ENCODE assay signal across 14 cellular contexts in the genomic region with DNA sequence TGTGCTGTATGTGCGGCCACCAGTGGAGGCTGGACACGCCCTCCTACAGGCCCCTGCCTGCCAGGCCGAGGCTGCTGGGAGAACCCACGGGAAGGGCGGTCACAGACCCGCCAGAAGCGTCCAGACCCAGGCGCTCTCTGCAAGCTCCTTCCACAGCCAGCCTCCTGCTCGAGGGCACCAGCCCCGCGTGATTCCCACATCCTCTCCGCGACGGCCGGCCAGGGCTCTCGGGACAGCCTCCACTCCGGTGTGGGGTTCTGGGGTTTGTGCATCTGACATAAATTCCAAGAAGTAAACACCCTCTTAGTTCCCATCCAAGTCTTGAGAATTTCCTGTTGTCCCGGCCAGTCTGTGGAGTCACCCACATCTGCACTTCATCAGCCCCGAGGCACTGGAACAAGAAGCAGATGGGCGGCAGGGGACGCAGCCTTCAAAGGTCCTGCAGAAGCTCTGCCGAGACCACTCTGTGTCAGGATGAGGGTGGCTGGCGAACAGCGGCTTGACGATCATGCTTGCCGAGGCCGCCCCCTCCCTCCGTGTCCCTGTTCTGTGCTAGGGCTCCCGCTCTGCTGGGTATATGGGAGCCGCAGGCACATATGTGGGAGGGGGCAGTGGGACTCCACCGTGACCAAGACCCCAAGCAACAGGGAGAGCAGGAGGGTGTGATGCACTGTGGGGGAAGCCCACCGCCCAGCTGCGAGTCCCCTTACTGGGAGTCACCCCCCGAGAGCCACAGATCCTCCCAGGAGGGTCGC. TPM values are rescaled to one million over a fixed set of nuclear protein-coding genes. Genes with fewer than 3 reads are reported as not detected.
DNase-seq lines count a peak whose midpoint lies in the region; ATAC-seq and TF ChIP-seq lines count a peak whose summit lies in the region.
"Had no signal": no experiment of that assay in that cellular context is flagged by ENCODE, and none has a peak within 500 bp of the region (broad histone marks: within the 10 kb centered on the region; RNA-seq: fewer than 3 reads in every experiment).

No MANE protein-coding gene starts in this region.

- H3K23ac ChIP-seq in trophoblast cell (ENCODE audit: low read length): no peak overlapping the region

- peaks cover 0 to 1% of the 10 kb centered on the region in 2 experiments for H3K36me3 ChIP-seq in trophoblast cell (ENCODE audit: control insufficient read depth in 1 of 2, insufficient read depth in 2 of 2, low read length in 2 of 2)

- intact Hi-C loops in left cardiac atrium (cut with DNase I): loop anchor here in 1 of 2 donors (5.0 kb wide), 1 partner anchor 39 kb away; a partner anchor contains a TSS

- POLR2A ChIA-PET in T-cell (lab: Charles Lee): no interaction called here

- H2AK5ac ChIP-seq in trophoblast cell (ENCODE audit: low read length): peak overlapping the region; percentile 92

- H2AFZ ChIP-seq in trophoblast cell (ENCODE audit: insufficient read depth, low read length, poor library complexity): peak overlapping the region; percentile 70
- H2AFZ ChIP-seq: GM23338 had no signal

- H3K27me3 ChIP-seq in trophoblast cell (ENCODE audit: insufficient read depth, low read length): no peaks in the 10 kb centered on the region

- H3K9me3 Mint-ChIP-seq in brain (no peaks in the 10 kb centered on the region), T-cell (no peaks in the 10 kb centered on the region)
- H3K9me3 Mint-ChIP-seq: activated naive CD8-positive, alpha-beta T cell treated with anti-CD3 and anti-CD28 coated beads, Interleukin-2, amount 50 U/mL, for 24 hours; GM23338 had no signal

- peak; percentile 13 for TF ChIP-seq CTCF in AG09309 (IDR thresholded peaks at IDR 0.05; ENCODE audit: control insufficient read depth, insufficient read depth, low read depth, low read length, missing control alignments)
- TF ChIP-seq CTCF in brain (conservative IDR thresholded peaks at IDR 0.05): no peak

- peak overlapping the region; percentile 16; the same call in 1 of the 2 replicates for H3K4me3 ChIP-seq in AG09309 (ENCODE audit: control insufficient read depth, low read depth, low read length)
- no peak overlapping the region for H3K4me3 ChIP-seq in trophoblast cell (ENCODE audit: low read depth, low read length)
- H3K4me3 ChIP-seq: GM23338 had no signal

- H3K4me3 Mint-ChIP-seq in brain: no peak overlapping the region
- H3K4me3 Mint-ChIP-seq in T-cell: no peak overlapping the region
- H3K4me3 Mint-ChIP-seq: activated naive CD8-positive, alpha-beta T cell treated with anti-CD3 and anti-CD28 coated beads, Interleukin-2, amount 50 U/mL, for 24 hours; GM23338 had no signal

- H4K12ac ChIP-seq in trophoblast cell (ENCODE audit: low read depth, low read length): peak overlapping the region; percentile 10

- H3K14ac ChIP-seq in trophoblast cell (ENCODE audit: low read length): peak overlapping the region; percentile 94

- H2BK5ac ChIP-seq in trophoblast cell (ENCODE audit: low read depth, low read length, poor library complexity): peak overlapping the region; percentile 96

- ATAC-seq in left cardiac atrium: peak; percentile 12 to 29
- ATAC-seq in GM18858 (IDR thresholded peaks at IDR 0.05; ENCODE audit: unreplicated experiment): no peak
- no peak for ATAC-seq in T-cell (replicated peaks in 1 of 4)
- ATAC-seq: activated naive CD8-positive, alpha-beta T cell treated with anti-CD3 and anti-CD28 coated beads, Interleukin-2, amount 50 U/mL, for 24 hours; GM23338 had no signal

- H3K4me1 ChIP-seq in trophoblast cell (ENCODE audit: control insufficient read depth in 1 of 2, insufficient read depth in 2 of 2, low read length in 2 of 2): peaks cover 72% of the 10 kb centered on the region in 2 experiments

- H3K9me3 ChIP-seq in trophoblast cell (ENCODE audit: insufficient read depth, low read depth, low read length): peaks cover 3% of the 10 kb centered on the region

- peak overlapping the region in 3 of 5 experiments; percentile 59 to 82 (median 61) for H3K27ac Mint-ChIP-seq in brain
- peak overlapping the region in 1 of 2 donors; percentile 59 for H3K27ac Mint-ChIP-seq in T-cell
- H3K27ac Mint-ChIP-seq: activated naive CD8-positive, alpha-beta T cell treated with anti-CD3 and anti-CD28 coated beads, Interleukin-2, amount 50 U/mL, for 24 hours had no signal

- peak overlapping the region; percentile 94 for H3K18ac ChIP-seq in trophoblast cell (ENCODE audit: low read length)

- H3K36me3 Mint-ChIP-seq in brain: no peaks in the 10 kb centered on the region
- H3K36me3 Mint-ChIP-seq in T-cell: peaks cover 12% of the 10 kb centered on the region

- DNase-seq in AG09309 (ENCODE audit: low read depth) (peak; percentile 69), left cardiac atrium (peak; percentile 78), trophoblast cell (peak; percentile 21 to 68), activated gamma-delta T cell (lab: John Stamatoyannopoulos, UW) (no peak), DMS79 (lab: John Stamatoyannopoulos, UW) (no peak), T-cell (no peak)
- DNase-seq: activated naive CD8-positive, alpha-beta T cell treated with anti-CD3 and anti-CD28 coated beads, Interleukin-2, amount 50 U/mL, for 24 hours; NCI-H1694 treated with DMSO at 0.1 percent for 48 hours; stimulated activated CD4-positive, alpha-beta T cell treated with anti-CD3 and anti-CD28 coated beads, Interleukin-12 subunit alpha, Interleukin-12 subunit beta, amount 100 ng/mL, for 4 hours had no signal

- peaks cover 49% of the 10 kb centered on the region for H3K79me1 ChIP-seq in trophoblast cell (ENCODE audit: low read length)

- CTCF ChIA-PET in T-cell (lab: Charles Lee): no interaction called here

- H2BK120ac ChIP-seq in trophoblast cell (ENCODE audit: insufficient read depth, low read length, poor library complexity): peak overlapping the region; percentile 99

- H4K91ac ChIP-seq in trophoblast cell (ENCODE audit: low read depth, low read length): peak overlapping the region; percentile 98

- H2BK12ac ChIP-seq in trophoblast cell (ENCODE audit: low read length): peak overlapping the region; percentile 95

- H3K27ac ChIP-seq in trophoblast cell (ENCODE audit: low read depth, low read length): peak overlapping the region; percentile 95
- H3K27ac ChIP-seq: HL-60 had no signal

- WGBS in trophoblast cell (ENCODE audit: extremely low coverage, insufficient coverage, insufficient read length): no CpG with 5 or more reads among the region's 35 CpGs

- H3K27me3 Mint-ChIP-seq in brain: no peaks in the 10 kb centered on the region
- H3K27me3 Mint-ChIP-seq in T-cell: no peaks in the 10 kb centered on the region
- H3K27me3 Mint-ChIP-seq: activated naive CD8-positive, alpha-beta T cell treated with anti-CD3 and anti-CD28 coated beads, Interleukin-2, amount 50 U/mL, for 24 hours had no signal

- H3K4me1 Mint-ChIP-seq in brain (no peaks in the 10 kb centered on the region), T-cell (peaks cover 37 to 53% (median 52%) of the 10 kb centered on the region in 3 donors)

- peaks cover 19% of the 10 kb centered on the region for H3K79me2 ChIP-seq in trophoblast cell (ENCODE audit: control insufficient read depth, insufficient read depth, low read length, poor library complexity)

- peak overlapping the region; percentile 84 for H3K4ac ChIP-seq in trophoblast cell (ENCODE audit: low read depth, low read length)

- H3K4me2 ChIP-seq in trophoblast cell (ENCODE audit: low read length): peak overlapping the region; percentile 8
- H3K4me2 ChIP-seq: GM23338 had no signal

- H4K8ac ChIP-seq in trophoblast cell (ENCODE audit: low read depth, low read length): peak overlapping the region; percentile 85

- H3K9ac ChIP-seq in trophoblast cell (ENCODE audit: low read length): no peak overlapping the region

RNA-seq across cellular contexts. Expression of a gene that starts 2.4 kb away (rescaled TPM):
- 11.1 TPM for polyA plus RNA-seq in brain (ENCODE audit: insufficient read depth, low read depth, low replicate concordance)
- 10 to 100 TPM; 26.7 to 29.4 TPM for total RNA-seq in left cardiac atrium
- 9.6 and 10.8 TPM in 2 replicates for polyA plus RNA-seq in trophoblast cell (2013)
- total RNA-seq in T-cell: 100 to 1,000 TPM in 3 of 5 donors, 10 to 100 TPM in 2; 33.1 to 158 (median 115) TPM

RNA-seq across cellular contexts. Expression of a gene that starts 37.9 kb away (rescaled TPM):
- polyA plus RNA-seq in brain (ENCODE audit: insufficient read depth, low read depth, low replicate concordance): 34.8 TPM
- total RNA-seq in left cardiac atrium: 10 to 100 TPM; 17.9 to 22.2 TPM
- polyA plus RNA-seq in trophoblast cell (2013): 17.7 and 19.2 TPM in 2 replicates
- 10 to 100 TPM; 36.0 to 73.0 (median 56.1) TPM for total RNA-seq in T-cell

RNA-seq across cellular contexts. Expression of a gene that starts 42.3 kb away (rescaled TPM):
- not detected for polyA plus RNA-seq in brain (ENCODE audit: insufficient read depth, low read depth, low replicate concordance)
- total RNA-seq in left cardiac atrium (under 1 TPM in 1 of 2 donors, not detected in 1; 0.21 TPM), T-cell (under 1 TPM in 1 of 5 donors, not detected in 4; 0.26 TPM)
- 0.04 TPM in 1 of 2 replicates, not detected in the other for polyA plus RNA-seq in trophoblast cell (2013)
- total RNA-seq: GM23338, temporal lobe had no signal
- polyA plus RNA-seq: GM23338 had no signal

RNA-seq across cellular contexts. Expression of a gene that starts 56.2 kb away (rescaled TPM):
- 52.8 TPM for polyA plus RNA-seq in brain (ENCODE audit: insufficient read depth, low read depth, low replicate concordance)
- total RNA-seq in left cardiac atrium (10 to 100 TPM; 43.0 to 49.7 TPM), T-cell (100 to 1,000 TPM in 3 of 5 donors, 10 to 100 TPM in 2; 77.1 to 141 (median 114) TPM)
- 41.9 and 46.1 TPM in 2 replicates for polyA plus RNA-seq in trophoblast cell (2013)

Comparison
In these comparisons a context has a peak if more than half of its experiments do, and no peak if none do; other contexts are left out.
1. DNase-seq: peak in AG09309 (single experiment), left cardiac atrium (single experiment) and trophoblast cell (2 of 2); none in activated gamma-delta T cell (single experiment), DMS79 (single experiment) and T-cell (0 of 34).
2. ATAC-seq: peak in left cardiac atrium (2 of 2); none in GM18858 (single experiment) and T-cell (0 of 4).